1 cellular context compared by ENCODE assay signal in genomic region chr5:55176176-55176818, GRCh38.
TF ChIP-seq lines count a peak whose summit lies in the region.

No MANE protein-coding gene starts in this region.

TF ChIP-seq in HepG2, 621 proteins besides CTCF, POLR2A, EP300 and RAD21 (continues in another document):
- TF ChIP-seq NR1H2 (CRISPR knock-in tag; IDR thresholded peaks at IDR 0.05; ENCODE audit: borderline replicate concordance, low read depth) (no peak), SETDB1 (CRISPR knock-in tag; IDR thresholded peaks at IDR 0.05; ENCODE audit: borderline replicate concordance) (no peak), CBX2 (IDR thresholded peaks at IDR 0.05; ENCODE audit: low read depth, low read length) (no peak), CBX2 (CRISPR knock-in tag; IDR thresholded peaks at IDR 0.05; ENCODE audit: low read depth) (no peak), ARHGAP35 (CRISPR knock-in tag; IDR thresholded peaks at IDR 0.05; ENCODE audit: borderline replicate concordance) (0 out of 2 replicates have a peak, but pooled peaks have one; percentile 54), ZNF768 (CRISPR knock-in tag; IDR thresholded peaks at IDR 0.05) (peak; percentile 39; the same call in 1 of the 2 replicates), TEF (CRISPR knock-in tag; IDR thresholded peaks at IDR 0.05) (no peak), TRIM24 (CRISPR knock-in tag; IDR thresholded peaks at IDR 0.05) (no peak), XRCC5 (optimal IDR thresholded peaks at IDR 0.05; ENCODE audit: low read length) (peak; percentile 60), IRF9 (CRISPR knock-in tag; IDR thresholded peaks at IDR 0.05; ENCODE audit: borderline replicate concordance) (0 out of 2 replicates have a peak, but pooled peaks have one; percentile 53), ZNF121 (CRISPR knock-in tag; IDR thresholded peaks at IDR 0.05) (no peak), CCAR2 (optimal IDR thresholded peaks at IDR 0.05; ENCODE audit: low read depth, low read length) (no peak), ZNF343 (CRISPR knock-in tag; IDR thresholded peaks at IDR 0.05) (no peak), MTA1 (CRISPR knock-in tag; IDR thresholded peaks at IDR 0.05; ENCODE audit: borderline replicate concordance) (no peak), PRDM4 (CRISPR knock-in tag; IDR thresholded peaks at IDR 0.05; ENCODE audit: borderline replicate concordance) (no peak), ZNF431 (CRISPR knock-in tag; IDR thresholded peaks at IDR 0.05; ENCODE audit: borderline replicate concordance, low read depth) (no peak), ERF (CRISPR knock-in tag; IDR thresholded peaks at IDR 0.05) (peak; percentile 24; the same call in 1 of the 2 replicates), MAFK (conservative IDR thresholded peaks at IDR 0.05 in 1 of 2, IDR thresholded peaks at IDR 0.05 in 1 of 2; ENCODE audit: low read length in 2 of 2) (no peak), BORCS8-MEF2B (CRISPR knock-in tag; IDR thresholded peaks at IDR 0.05) (0 out of 2 replicates have a peak, but pooled peaks have one; percentile 61), ZNF841 (CRISPR knock-in tag; IDR thresholded peaks at IDR 0.05; ENCODE audit: borderline replicate concordance) (no peak), EHMT2 (IDR thresholded peaks at IDR 0.05; ENCODE audit: borderline replicate concordance, low read depth, low read length) (no peak), ZBTB2 (CRISPR knock-in tag; IDR thresholded peaks at IDR 0.05; ENCODE audit: low read depth) (no peak), ATF3 (CRISPR knock-in tag; IDR thresholded peaks at IDR 0.05) (no peak), RFXAP (CRISPR knock-in tag; IDR thresholded peaks at IDR 0.05; ENCODE audit: borderline replicate concordance) (no peak), HOXA3 (CRISPR knock-in tag; IDR thresholded peaks at IDR 0.05) (no peak), ZNF839 (CRISPR knock-in tag; IDR thresholded peaks at IDR 0.05; ENCODE audit: borderline replicate concordance) (no peak), FIP1L1 (IDR thresholded peaks at IDR 0.05; ENCODE audit: borderline replicate concordance, insufficient read depth, low read depth, low read length) (no peak), SSRP1 (CRISPR knock-in tag; IDR thresholded peaks at IDR 0.05) (no peak), MAFG (CRISPR knock-in tag; IDR thresholded peaks at IDR 0.05) (no peak), CREBL2 (CRISPR knock-in tag; IDR thresholded peaks at IDR 0.05; ENCODE audit: borderline replicate concordance) (no peak), ZEB1 (IDR thresholded peaks at IDR 0.05; ENCODE audit: insufficient replicate concordance, low read depth) (no peak), RNF2 (conservative IDR thresholded peaks at IDR 0.05; ENCODE audit: low read depth) (peak; percentile 54; the same call in 1 of the 2 replicates), REPIN1 (CRISPR knock-in tag; IDR thresholded peaks at IDR 0.05; ENCODE audit: borderline replicate concordance, low read depth) (0 out of 2 replicates have a peak, but pooled peaks have one; percentile 52), NR2F6 (IDR thresholded peaks at IDR 0.05) (no peak), NR2F6 (CRISPR knock-in tag; IDR thresholded peaks at IDR 0.05) (no peak)
- TF ChIP-seq, protein P1, sequence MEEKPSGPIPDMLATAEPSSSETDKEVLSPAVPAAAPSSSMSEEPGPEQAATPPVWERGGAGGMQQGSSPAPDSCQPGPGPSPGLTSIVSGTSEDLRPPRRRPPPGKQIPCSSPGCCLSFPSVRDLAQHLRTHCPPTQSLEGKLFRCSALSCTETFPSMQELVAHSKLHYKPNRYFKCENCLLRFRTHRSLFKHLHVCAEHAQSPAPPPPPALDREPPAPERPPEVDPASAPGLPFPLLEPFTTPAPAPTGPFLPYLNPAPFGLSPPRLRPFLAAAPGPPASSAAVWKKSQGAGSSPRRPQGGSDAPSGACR (CRISPR knock-in tag; IDR thresholded peaks at IDR 0.05), result no peak
- TF ChIP-seq, protein P2, sequence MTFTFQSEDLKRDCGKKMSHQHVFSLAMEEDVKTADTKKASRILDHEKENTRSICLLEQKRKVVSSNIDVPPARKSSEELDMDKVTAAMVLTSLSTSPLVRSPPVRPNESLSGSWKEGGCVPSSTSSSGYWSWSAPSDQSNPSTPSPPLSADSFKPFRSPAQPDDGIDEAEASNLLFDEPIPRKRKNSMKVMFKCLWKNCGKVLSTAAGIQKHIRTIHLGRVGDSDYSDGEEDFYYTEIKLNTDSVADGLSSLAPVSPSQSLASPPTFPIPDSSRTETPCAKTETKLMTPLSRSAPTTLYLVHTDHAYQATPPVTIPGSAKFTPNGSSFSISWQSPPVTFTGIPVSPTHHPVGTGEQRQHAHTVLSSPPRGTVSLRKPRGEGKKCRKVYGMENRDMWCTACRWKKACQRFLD (CRISPR knock-in tag; IDR thresholded peaks at IDR 0.05; ENCODE audit: borderline replicate concordance), result no peak
- TF ChIP-seq, protein P3, sequence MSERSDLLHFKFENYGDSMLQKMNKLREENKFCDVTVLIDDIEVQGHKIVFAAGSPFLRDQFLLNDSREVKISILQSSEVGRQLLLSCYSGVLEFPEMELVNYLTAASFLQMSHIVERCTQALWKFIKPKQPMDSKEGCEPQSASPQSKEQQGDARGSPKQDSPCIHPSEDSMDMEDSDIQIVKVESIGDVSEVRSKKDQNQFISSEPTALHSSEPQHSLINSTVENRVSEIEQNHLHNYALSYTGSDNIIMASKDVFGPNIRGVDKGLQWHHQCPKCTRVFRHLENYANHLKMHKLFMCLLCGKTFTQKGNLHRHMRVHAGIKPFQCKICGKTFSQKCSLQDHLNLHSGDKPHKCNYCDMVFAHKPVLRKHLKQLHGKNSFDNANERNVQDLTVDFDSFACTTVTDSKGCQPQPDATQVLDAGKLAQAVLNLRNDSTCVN (CRISPR knock-in tag; IDR thresholded peaks at IDR 0.05; ENCODE audit: borderline replicate concordance), result no peak
- TF ChIP-seq, protein P4, sequence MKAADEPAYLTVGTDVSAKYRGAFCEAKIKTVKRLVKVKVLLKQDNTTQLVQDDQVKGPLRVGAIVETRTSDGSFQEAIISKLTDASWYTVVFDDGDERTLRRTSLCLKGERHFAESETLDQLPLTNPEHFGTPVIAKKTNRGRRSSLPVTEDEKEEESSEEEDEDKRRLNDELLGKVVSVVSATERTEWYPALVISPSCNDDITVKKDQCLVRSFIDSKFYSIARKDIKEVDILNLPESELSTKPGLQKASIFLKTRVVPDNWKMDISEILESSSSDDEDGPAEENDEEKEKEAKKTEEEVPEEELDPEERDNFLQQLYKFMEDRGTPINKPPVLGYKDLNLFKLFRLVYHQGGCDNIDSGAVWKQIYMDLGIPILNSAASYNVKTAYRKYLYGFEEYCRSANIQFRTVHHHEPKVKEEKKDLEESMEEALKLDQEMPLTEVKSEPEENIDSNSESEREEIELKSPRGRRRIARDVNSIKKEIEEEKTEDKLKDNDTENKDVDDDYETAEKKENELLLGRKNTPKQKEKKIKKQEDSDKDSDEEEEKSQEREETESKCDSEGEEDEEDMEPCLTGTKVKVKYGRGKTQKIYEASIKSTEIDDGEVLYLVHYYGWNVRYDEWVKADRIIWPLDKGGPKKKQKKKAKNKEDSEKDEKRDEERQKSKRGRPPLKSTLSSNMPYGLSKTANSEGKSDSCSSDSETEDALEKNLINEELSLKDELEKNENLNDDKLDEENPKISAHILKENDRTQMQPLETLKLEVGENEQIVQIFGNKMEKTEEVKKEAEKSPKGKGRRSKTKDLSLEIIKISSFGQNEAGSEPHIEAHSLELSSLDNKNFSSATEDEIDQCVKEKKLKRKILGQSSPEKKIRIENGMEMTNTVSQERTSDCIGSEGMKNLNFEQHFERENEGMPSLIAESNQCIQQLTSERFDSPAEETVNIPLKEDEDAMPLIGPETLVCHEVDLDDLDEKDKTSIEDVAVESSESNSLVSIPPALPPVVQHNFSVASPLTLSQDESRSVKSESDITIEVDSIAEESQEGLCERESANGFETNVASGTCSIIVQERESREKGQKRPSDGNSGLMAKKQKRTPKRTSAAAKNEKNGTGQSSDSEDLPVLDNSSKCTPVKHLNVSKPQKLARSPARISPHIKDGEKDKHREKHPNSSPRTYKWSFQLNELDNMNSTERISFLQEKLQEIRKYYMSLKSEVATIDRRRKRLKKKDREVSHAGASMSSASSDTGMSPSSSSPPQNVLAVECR (CRISPR knock-in tag; IDR thresholded peaks at IDR 0.05; ENCODE audit: borderline replicate concordance), result no peak; the same call in 1 of the 2 replicates
- TF ChIP-seq, protein P5, sequence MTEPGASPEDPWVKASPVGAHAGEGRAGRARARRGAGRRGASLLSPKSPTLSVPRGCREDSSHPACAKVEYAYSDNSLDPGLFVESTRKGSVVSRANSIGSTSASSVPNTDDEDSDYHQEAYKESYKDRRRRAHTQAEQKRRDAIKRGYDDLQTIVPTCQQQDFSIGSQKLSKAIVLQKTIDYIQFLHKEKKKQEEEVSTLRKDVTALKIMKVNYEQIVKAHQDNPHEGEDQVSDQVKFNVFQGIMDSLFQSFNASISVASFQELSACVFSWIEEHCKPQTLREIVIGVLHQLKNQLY (CRISPR knock-in tag; IDR thresholded peaks at IDR 0.05), result no peak
- TF ChIP-seq, protein P6, sequence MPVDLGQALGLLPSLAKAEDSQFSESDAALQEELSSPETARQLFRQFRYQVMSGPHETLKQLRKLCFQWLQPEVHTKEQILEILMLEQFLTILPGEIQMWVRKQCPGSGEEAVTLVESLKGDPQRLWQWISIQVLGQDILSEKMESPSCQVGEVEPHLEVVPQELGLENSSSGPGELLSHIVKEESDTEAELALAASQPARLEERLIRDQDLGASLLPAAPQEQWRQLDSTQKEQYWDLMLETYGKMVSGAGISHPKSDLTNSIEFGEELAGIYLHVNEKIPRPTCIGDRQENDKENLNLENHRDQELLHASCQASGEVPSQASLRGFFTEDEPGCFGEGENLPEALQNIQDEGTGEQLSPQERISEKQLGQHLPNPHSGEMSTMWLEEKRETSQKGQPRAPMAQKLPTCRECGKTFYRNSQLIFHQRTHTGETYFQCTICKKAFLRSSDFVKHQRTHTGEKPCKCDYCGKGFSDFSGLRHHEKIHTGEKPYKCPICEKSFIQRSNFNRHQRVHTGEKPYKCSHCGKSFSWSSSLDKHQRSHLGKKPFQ (CRISPR knock-in tag; IDR thresholded peaks at IDR 0.05; ENCODE audit: insufficient replicate concordance), result no peak
- TF ChIP-seq, protein P7, sequence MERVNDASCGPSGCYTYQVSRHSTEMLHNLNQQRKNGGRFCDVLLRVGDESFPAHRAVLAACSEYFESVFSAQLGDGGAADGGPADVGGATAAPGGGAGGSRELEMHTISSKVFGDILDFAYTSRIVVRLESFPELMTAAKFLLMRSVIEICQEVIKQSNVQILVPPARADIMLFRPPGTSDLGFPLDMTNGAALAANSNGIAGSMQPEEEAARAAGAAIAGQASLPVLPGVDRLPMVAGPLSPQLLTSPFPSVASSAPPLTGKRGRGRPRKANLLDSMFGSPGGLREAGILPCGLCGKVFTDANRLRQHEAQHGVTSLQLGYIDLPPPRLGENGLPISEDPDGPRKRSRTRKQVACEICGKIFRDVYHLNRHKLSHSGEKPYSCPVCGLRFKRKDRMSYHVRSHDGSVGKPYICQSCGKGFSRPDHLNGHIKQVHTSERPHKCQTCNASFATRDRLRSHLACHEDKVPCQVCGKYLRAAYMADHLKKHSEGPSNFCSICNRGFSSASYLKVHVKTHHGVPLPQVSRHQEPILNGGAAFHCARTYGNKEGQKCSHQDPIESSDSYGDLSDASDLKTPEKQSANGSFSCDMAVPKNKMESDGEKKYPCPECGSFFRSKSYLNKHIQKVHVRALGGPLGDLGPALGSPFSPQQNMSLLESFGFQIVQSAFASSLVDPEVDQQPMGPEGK (CRISPR knock-in tag; IDR thresholded peaks at IDR 0.05), result peak; percentile 50; the same call in 1 of the 2 replicates
